16 cellular contexts compared by ENCODE assay signal in genomic region chr2:98469862-98470544, GRCh38. TPM values are rescaled to one million over a fixed set of nuclear protein-coding genes. Genes with fewer than 3 reads are reported as not detected.
DNase-seq lines count a peak whose midpoint lies in the region; ATAC-seq, FAIRE-seq and TF ChIP-seq lines count a peak whose summit lies in the region.
"Had no signal": no experiment of that assay in that cellular context is flagged by ENCODE, and none has a peak within 500 bp of the region (broad histone marks: within the 10 kb centered on the region; RNA-seq: fewer than 3 reads in every experiment).

No MANE protein-coding gene starts in this region.

- CTCF ChIA-PET in naive thymus-derived CD4-positive, alpha-beta T cell (lab: Charles Lee) = interaction anchor here (1.6 to 1.9 kb wide), 2 partner anchors 18 to 57 kb away, joined by 3 to 5 read pairs; no protein-coding TSS in a partner anchor

- H3K27ac Mint-ChIP-seq in activated CD4-positive, alpha-beta T cell treated with anti-CD3 and anti-CD28 coated beads, Interleukin-2, amount 10 ng/mL, durations not matched to agents 24 days and 14 days = peak overlapping the region; percentile 64
- peak overlapping the region; percentile 51 for H3K27ac Mint-ChIP-seq in activated T-helper 2 cell treated with anti-CD3 and anti-CD28 coated beads, Interferon-gamma antibody, Interleukin-2, Interleukin-4, amounts not matched to agents 10 μg/mL and 5 μg/mL and 100 μg/mL, durations not matched to agents 14 hours and 24 hours and 36 hours
- H3K27ac Mint-ChIP-seq in naive thymus-derived CD4-positive, alpha-beta T cell = peak overlapping the region; percentile 75 to 93 (median 88)
- no peak overlapping the region for H3K27ac Mint-ChIP-seq in glutamatergic neuron (ENCODE audit: unreplicated experiment)
- H3K27ac Mint-ChIP-seq: naive B cell had no signal

- FAIRE-seq in GM19239 (lab: Jason Lieb, UNC) = peak; percentile 68
- FAIRE-seq: G401.6 had no signal

- intact Hi-C loops in activated CD4-positive, alpha-beta T cell treated with anti-CD3 and anti-CD28 coated beads, Interleukin-2, amount 10 ng/mL, durations not matched to agents 24 days and 14 days (cut with micrococcal nuclease) = loop anchor here (2.0 to 10.0 kb wide), 6 partner anchors 31 to 867 kb away; partner anchors contain the start of genes EIF5B, MGAT4A and TXNDC9
- intact Hi-C loops in activated T-helper 2 cell treated with anti-CD3 and anti-CD28 coated beads, Interferon-gamma antibody, Interleukin-2, Interleukin-4, amounts not matched to agents 10 μg/mL and 5 μg/mL and 100 μg/mL, durations not matched to agents 14 hours and 24 hours and 36 hours (cut with micrococcal nuclease) = loop anchor here (5.0 to 10.0 kb wide), 4 partner anchors 37 to 265 kb away; partner anchors contain the start of genes COA5, MGAT4A and UNC50
- intact Hi-C loops in naive thymus-derived CD4-positive, alpha-beta T cell (cut with micrococcal nuclease) = loop anchor here (5.0 to 10.0 kb wide), 3 partner anchors 37 to 755 kb away; partner anchors contain the start of genes MGAT4A (in 2 of the 2) and ZAP70 (in 1 of the 2)

- no peak for DNase-seq in activated CD4-positive, alpha-beta T cell treated with anti-CD3 and anti-CD28 coated beads, Interleukin-2, amount 10 ng/mL, durations not matched to agents 24 days and 14 days
- no peak for DNase-seq in activated CD4-positive, alpha-beta T cell treated with anti-CD3 and anti-CD28 coated beads for 48 hours
- DNase-seq in GM19239 (ENCODE audit: insufficient read length, low spot score) = no peak
- DNase-seq in activated T-helper 2 cell treated with anti-CD3 and anti-CD28 coated beads, Interferon-gamma antibody, Interleukin-2, Interleukin-4, amounts not matched to agents 10 μg/mL and 5 μg/mL and 100 μg/mL, durations not matched to agents 14 hours and 24 hours and 36 hours (ENCODE audit: low spot score) = no peak
- peak in 1 of 9 donors; percentile 3 for DNase-seq in naive thymus-derived CD4-positive, alpha-beta T cell
- DNase-seq in C1 segment of cervical spinal cord (lab: John Stamatoyannopoulos, UW) = no peak
- no peak for DNase-seq in glutamatergic neuron
- DNase-seq: Caco-2, naive B cell, NCI-H2107, NCI-H69, testis had no signal

- ATAC-seq in naive thymus-derived CD4-positive, alpha-beta T cell = no peak
- no peak for ATAC-seq in HG03175 (IDR thresholded peaks at IDR 0.05; ENCODE audit: unreplicated experiment)

- POLR2A ChIA-PET in naive thymus-derived CD4-positive, alpha-beta T cell (lab: Charles Lee) = interaction anchor here (3.1 to 3.6 kb wide), 2 partner anchors 10 to 15 kb away, joined by 9 to 14 read pairs; no protein-coding TSS in a partner anchor

- H3K4me1 Mint-ChIP-seq in activated CD4-positive, alpha-beta T cell treated with anti-CD3 and anti-CD28 coated beads, Interleukin-2, amount 10 ng/mL, durations not matched to agents 24 days and 14 days = peaks cover 82% of the 10 kb centered on the region
- H3K4me1 Mint-ChIP-seq in activated T-helper 2 cell treated with anti-CD3 and anti-CD28 coated beads, Interferon-gamma antibody, Interleukin-2, Interleukin-4, amounts not matched to agents 10 μg/mL and 5 μg/mL and 100 μg/mL, durations not matched to agents 14 hours and 24 hours and 36 hours (ENCODE audit: low read depth) = peaks cover 86% of the 10 kb centered on the region
- peaks cover 75 to 100% (median 93%) of the 10 kb centered on the region in 7 donors for H3K4me1 Mint-ChIP-seq in naive thymus-derived CD4-positive, alpha-beta T cell
- peaks cover 11% of the 10 kb centered on the region for H3K4me1 Mint-ChIP-seq in glutamatergic neuron (ENCODE audit: low read depth, unreplicated experiment)

- peaks cover 0 to 6% (median 0%) of the 10 kb centered on the region in 3 experiments for H3K36me3 ChIP-seq in naive thymus-derived CD4-positive, alpha-beta T cell (ENCODE audit: control insufficient read depth in 2 of 3, insufficient read depth in 3 of 3, low read length in 3 of 3)
- H3K36me3 ChIP-seq: Peyer's patch had no signal

- no peaks in the 10 kb centered on the region for H3K27me3 ChIP-seq in naive thymus-derived CD4-positive, alpha-beta T cell (ENCODE audit: control insufficient read depth in 2 of 2, insufficient read depth in 2 of 2, low read length in 2 of 2)
- H3K27me3 ChIP-seq: Peyer's patch, testis had no signal

- peaks cover 92 to 94% of the 10 kb centered on the region in 2 donors for H3K4me1 ChIP-seq in naive thymus-derived CD4-positive, alpha-beta T cell (ENCODE audit: control insufficient read depth in 2 of 2, insufficient read depth in 2 of 2, low read length in 2 of 2)

- H3K36me3 Mint-ChIP-seq in activated CD4-positive, alpha-beta T cell treated with anti-CD3 and anti-CD28 coated beads, Interleukin-2, amount 10 ng/mL, durations not matched to agents 24 days and 14 days (ENCODE audit: low read depth) = peaks cover 19% of the 10 kb centered on the region
- H3K36me3 Mint-ChIP-seq in activated T-helper 2 cell treated with anti-CD3 and anti-CD28 coated beads, Interferon-gamma antibody, Interleukin-2, Interleukin-4, amounts not matched to agents 10 μg/mL and 5 μg/mL and 100 μg/mL, durations not matched to agents 14 hours and 24 hours and 36 hours (ENCODE audit: low read depth) = peaks cover 27% of the 10 kb centered on the region
- H3K36me3 Mint-ChIP-seq in naive thymus-derived CD4-positive, alpha-beta T cell = peaks cover 0 to 50% (median 7%) of the 10 kb centered on the region in 5 donors
- no peaks in the 10 kb centered on the region for H3K36me3 Mint-ChIP-seq in glutamatergic neuron (ENCODE audit: unreplicated experiment)
- H3K36me3 Mint-ChIP-seq: naive B cell had no signal

- H3K4me3 ChIP-seq in naive thymus-derived CD4-positive, alpha-beta T cell (ENCODE audit: low read length) = no peak overlapping the region
- H3K4me3 ChIP-seq: Peyer's patch, testis had no signal

- peak overlapping the region; percentile 26 for H3K27ac ChIP-seq in naive thymus-derived CD4-positive, alpha-beta T cell (ENCODE audit: low read depth, low read length)
- H3K27ac ChIP-seq: Peyer's patch, testis had no signal

- H3K9me3 ChIP-seq in naive thymus-derived CD4-positive, alpha-beta T cell (ENCODE audit: control insufficient read depth in 2 of 3, low read length in 3 of 3) = no peaks in the 10 kb centered on the region
- H3K9me3 ChIP-seq: Caco-2, Peyer's patch, testis had no signal

- TF ChIP-seq CTCF in glutamatergic neuron (IDR thresholded peaks at IDR 0.05; ENCODE audit: partially characterized antibody, unreplicated experiment) = no peak

- H3K27me3 Mint-ChIP-seq in activated CD4-positive, alpha-beta T cell treated with anti-CD3 and anti-CD28 coated beads, Interleukin-2, amount 10 ng/mL, durations not matched to agents 24 days and 14 days = no peaks in the 10 kb centered on the region
- no peaks in the 10 kb centered on the region for H3K27me3 Mint-ChIP-seq in activated T-helper 2 cell treated with anti-CD3 and anti-CD28 coated beads, Interferon-gamma antibody, Interleukin-2, Interleukin-4, amounts not matched to agents 10 μg/mL and 5 μg/mL and 100 μg/mL, durations not matched to agents 14 hours and 24 hours and 36 hours (ENCODE audit: low read depth)
- H3K27me3 Mint-ChIP-seq in naive thymus-derived CD4-positive, alpha-beta T cell = no peaks in the 10 kb centered on the region
- H3K27me3 Mint-ChIP-seq in glutamatergic neuron (ENCODE audit: unreplicated experiment) = peaks cover 7% of the 10 kb centered on the region
- H3K27me3 Mint-ChIP-seq: brain, naive B cell had no signal

- H3K4me3 Mint-ChIP-seq in activated CD4-positive, alpha-beta T cell treated with anti-CD3 and anti-CD28 coated beads, Interleukin-2, amount 10 ng/mL, durations not matched to agents 24 days and 14 days = peak overlapping the region; percentile 32
- no peak overlapping the region for H3K4me3 Mint-ChIP-seq in activated T-helper 2 cell treated with anti-CD3 and anti-CD28 coated beads, Interferon-gamma antibody, Interleukin-2, Interleukin-4, amounts not matched to agents 10 μg/mL and 5 μg/mL and 100 μg/mL, durations not matched to agents 14 hours and 24 hours and 36 hours (ENCODE audit: low read depth)
- peak overlapping the region; percentile 33 to 82 (median 58) for H3K4me3 Mint-ChIP-seq in naive thymus-derived CD4-positive, alpha-beta T cell
- no peak overlapping the region for H3K4me3 Mint-ChIP-seq in glutamatergic neuron (ENCODE audit: unreplicated experiment)
- H3K4me3 Mint-ChIP-seq: brain, naive B cell had no signal

- H3K9me3 Mint-ChIP-seq in activated CD4-positive, alpha-beta T cell treated with anti-CD3 and anti-CD28 coated beads, Interleukin-2, amount 10 ng/mL, durations not matched to agents 24 days and 14 days = no peaks in the 10 kb centered on the region
- no peaks in the 10 kb centered on the region for H3K9me3 Mint-ChIP-seq in activated T-helper 2 cell treated with anti-CD3 and anti-CD28 coated beads, Interferon-gamma antibody, Interleukin-2, Interleukin-4, amounts not matched to agents 10 μg/mL and 5 μg/mL and 100 μg/mL, durations not matched to agents 14 hours and 24 hours and 36 hours
- H3K9me3 Mint-ChIP-seq in naive thymus-derived CD4-positive, alpha-beta T cell = peaks cover 0 to 5% (median 0%) of the 10 kb centered on the region in 11 donors
- H3K9me3 Mint-ChIP-seq in glutamatergic neuron (ENCODE audit: unreplicated experiment) = peaks cover 2% of the 10 kb centered on the region
- H3K9me3 Mint-ChIP-seq: brain had no signal

RNA-seq across cellular contexts. Expression of gene INPP4A, which starts 25.3 kb away (rescaled TPM):
- 40.2 and 45.0 TPM in 2 replicates for total RNA-seq in activated CD4-positive, alpha-beta T cell treated with anti-CD3 and anti-CD28 coated beads, Interleukin-2, amount 10 ng/mL, durations not matched to agents 24 days and 14 days
- total RNA-seq in activated T-helper 2 cell treated with anti-CD3 and anti-CD28 coated beads, Interferon-gamma antibody, Interleukin-2, Interleukin-4, amounts not matched to agents 10 μg/mL and 5 μg/mL and 100 μg/mL, durations not matched to agents 14 hours and 24 hours and 36 hours = 35.9 and 40.2 TPM in 2 replicates
- total RNA-seq in naive thymus-derived CD4-positive, alpha-beta T cell = 100 to 1,000 TPM; 126 to 165 (median 157) TPM
- polyA plus RNA-seq in naive thymus-derived CD4-positive, alpha-beta T cell = 10 to 100 TPM; 51.4 to 75.4 TPM
- total RNA-seq in glutamatergic neuron (ENCODE audit: unreplicated experiment) = 54.5 TPM

Comparison
In these comparisons a context has a peak if more than half of its experiments do, and no peak if none do; other contexts are left out.
1. H3K4me3 Mint-ChIP-seq: peak in activated CD4-positive, alpha-beta T cell treated with anti-CD3 and anti-CD28 coated beads, Interleukin-2, amount 10 ng/mL, durations not matched to agents 24 days and 14 days (single experiment) and naive thymus-derived CD4-positive, alpha-beta T cell (10 of 10); none in activated T-helper 2 cell treated with anti-CD3 and anti-CD28 coated beads, Interferon-gamma antibody, Interleukin-2, Interleukin-4, amounts not matched to agents 10 μg/mL and 5 μg/mL and 100 μg/mL, durations not matched to agents 14 hours and 24 hours and 36 hours (single experiment) and glutamatergic neuron (single experiment).